Comparison of ENCODE assay signal across 24 cellular contexts in genomic region chr14:71606064-71606463, GRCh38.
DNase-seq lines count a peak whose midpoint lies in the region; ATAC-seq, FAIRE-seq and TF ChIP-seq lines count a peak whose summit lies in the region.
"Had no signal": no experiment of that assay in that cellular context is flagged by ENCODE, and none has a peak within 500 bp of the region (broad histone marks: within the 10 kb centered on the region; RNA-seq: fewer than 3 reads in every experiment).

No MANE protein-coding gene starts in this region.

- peaks cover 2 to 20% (median 4%) of the 10 kb centered on the region in 7 donors for H3K9me3 Mint-ChIP-seq in CD4-positive, CD25-positive, alpha-beta regulatory T cell
- peaks cover 5% of the 10 kb centered on the region for H3K9me3 Mint-ChIP-seq in activated naive CD8-positive, alpha-beta T cell (ENCODE audit: low read depth)
- H3K9me3 Mint-ChIP-seq: GM23338 had no signal

- H2AFZ ChIP-seq in neuronal stem cell (ENCODE audit: low read length), result no peak overlapping the region
- H2AFZ ChIP-seq: GM23338 had no signal

- peak overlapping the region; percentile 25 for H3K14ac ChIP-seq in neuronal stem cell (ENCODE audit: low read length)

- peaks cover 10% of the 10 kb centered on the region for H3K79me1 ChIP-seq in neuronal stem cell (ENCODE audit: low read depth, low read length)

- H3K4ac ChIP-seq in neuronal stem cell (ENCODE audit: low read length), result peak overlapping the region; percentile 23

- peaks cover 24 to 34% (median 30%) of the 10 kb centered on the region in 4 donors for H3K4me1 Mint-ChIP-seq in CD4-positive, CD25-positive, alpha-beta regulatory T cell
- H3K4me1 Mint-ChIP-seq in activated naive CD8-positive, alpha-beta T cell (ENCODE audit: low read depth), result peaks cover 39% of the 10 kb centered on the region
- H3K4me1 Mint-ChIP-seq: CD14-positive monocyte, nephron progenitor cell had no signal

- H3K27me3 ChIP-seq in CD4-positive, CD25-positive, alpha-beta regulatory T cell (ENCODE audit: control insufficient read depth, insufficient read depth, low read length), result no peaks in the 10 kb centered on the region
- H3K27me3 ChIP-seq in neuronal stem cell (ENCODE audit: control insufficient read depth in 3 of 3, insufficient read depth in 3 of 3, low read depth in 1 of 3, low read length in 3 of 3) (no peaks in the 10 kb centered on the region), body of pancreas (no peaks in the 10 kb centered on the region)
- H3K27me3 ChIP-seq: ovary, tibial artery had no signal

- H3K4me2 ChIP-seq in neuronal stem cell (ENCODE audit: insufficient read depth, low read length, poor library complexity, severe bottlenecking), result no peak overlapping the region
- H3K4me2 ChIP-seq: GM23338 had no signal

- H4K8ac ChIP-seq in neuronal stem cell (ENCODE audit: low read depth, low read length), result peak overlapping the region; percentile 48

- no peak overlapping the region for H3K4me3 ChIP-seq in CD4-positive, CD25-positive, alpha-beta regulatory T cell (ENCODE audit: low read depth, low read length)
- H3K4me3 ChIP-seq in neuronal stem cell (ENCODE audit: low read length in 2 of 2) (no peak overlapping the region), body of pancreas (no peak overlapping the region)
- H3K4me3 ChIP-seq: GM23338, ovary, skin epidermis, tibial artery had no signal

- H3K36me3 Mint-ChIP-seq in CD4-positive, CD25-positive, alpha-beta regulatory T cell, result peaks cover 16% of the 10 kb centered on the region
- H3K36me3 Mint-ChIP-seq in activated naive CD8-positive, alpha-beta T cell, result peaks cover 15% of the 10 kb centered on the region

- DNase-seq in CD4-positive, CD25-positive, alpha-beta regulatory T cell, result peak in 2 of 3 donors; percentile 4 to 45
- DNase-seq in HTR-8/SVneo (ENCODE audit: insufficient read length, low spot score) (no peak), neuronal stem cell (ENCODE audit: low spot score) (no peak), body of pancreas (no peak)
- DNase-seq in stimulated activated CD4-positive, alpha-beta T cell treated with anti-CD3 and anti-CD28 coated beads, Interleukin-4, amount 100 ng/mL, for 4 hours, result no peak
- DNase-seq: activated naive CD4-positive, alpha-beta T cell; activated T-cell treated with anti-CD3 and anti-CD28 coated beads, Interleukin-2, amount 50 U/mL, for 24 hours; anterior cingulate cortex; mammary epithelial cell; NCI-H1092; NCI-H187; NCI-H446 treated with DMSO at 0.1 percent for 48 hours; NCI-H774; nephron progenitor cell; ovary; tibial artery had no signal

- no peak for TF ChIP-seq CTCF in body of pancreas (IDR thresholded peaks at IDR 0.05)

- FAIRE-seq in HTR-8/SVneo (lab: Jason Lieb, UNC), result peak; percentile 81
- FAIRE-seq: colon, D721Med had no signal

- no peak overlapping the region for H2BK5ac ChIP-seq in neuronal stem cell (ENCODE audit: low read length)

- H3K36me3 ChIP-seq in CD4-positive, CD25-positive, alpha-beta regulatory T cell (ENCODE audit: control insufficient read depth, insufficient read depth, low read length), result no peaks in the 10 kb centered on the region
- peaks cover 0 to 2% of the 10 kb centered on the region in 2 donors for H3K36me3 ChIP-seq in neuronal stem cell (replicated peaks in 1 of 2; ENCODE audit: control insufficient read depth in 2 of 2, insufficient read depth in 2 of 2, low read length in 2 of 2)
- H3K36me3 ChIP-seq in body of pancreas (replicated peaks in 1 of 2; ENCODE audit: insufficient read depth in 1 of 2, low read depth in 2 of 2), result no peaks in the 10 kb centered on the region
- H3K36me3 ChIP-seq: ovary, tibial artery had no signal

- no peak overlapping the region for H3K27ac ChIP-seq in CD4-positive, CD25-positive, alpha-beta regulatory T cell (ENCODE audit: insufficient read depth, low read length, poor library complexity, severe bottlenecking)
- no peak overlapping the region for H3K27ac ChIP-seq in neuronal stem cell (replicated peaks; ENCODE audit: low read length)
- no peak overlapping the region for H3K27ac ChIP-seq in body of pancreas
- H3K27ac ChIP-seq: epithelial cell of prostate, ovary, skin epidermis, tibial artery had no signal

- H3K9ac ChIP-seq in neuronal stem cell (ENCODE audit: low read depth, low read length, poor library complexity), result peak overlapping the region; percentile 64

- peak overlapping the region in 1 of 3 donors; percentile 27 for H3K27ac Mint-ChIP-seq in CD4-positive, CD25-positive, alpha-beta regulatory T cell
- H3K27ac Mint-ChIP-seq in activated naive CD8-positive, alpha-beta T cell, result peak overlapping the region; percentile 41
- H3K27ac Mint-ChIP-seq: GM23338, nephron progenitor cell had no signal

- no peaks in the 10 kb centered on the region for H3K27me3 Mint-ChIP-seq in CD4-positive, CD25-positive, alpha-beta regulatory T cell
- no peaks in the 10 kb centered on the region for H3K27me3 Mint-ChIP-seq in activated naive CD8-positive, alpha-beta T cell
- H3K27me3 Mint-ChIP-seq: activated T-cell treated with anti-CD3 and anti-CD28 coated beads, Interleukin-2, amount 50 U/mL, for 24 hours had no signal

- peak overlapping the region; percentile 38 for H3K18ac ChIP-seq in neuronal stem cell (ENCODE audit: low read length)

- H3K4me1 ChIP-seq in CD4-positive, CD25-positive, alpha-beta regulatory T cell (ENCODE audit: control insufficient read depth, insufficient read depth, low read length, poor library complexity, severe bottlenecking), result no peaks in the 10 kb centered on the region
- H3K4me1 ChIP-seq in neuronal stem cell (ENCODE audit: control insufficient read depth in 2 of 2, insufficient read depth in 1 of 2, low read depth in 1 of 2, low read length in 2 of 2), result peaks cover 0 to 5% of the 10 kb centered on the region in 2 donors
- no peaks in the 10 kb centered on the region for H3K4me1 ChIP-seq in body of pancreas

- H2BK12ac ChIP-seq in neuronal stem cell (ENCODE audit: low read length), result peak overlapping the region; percentile 41

- H2BK120ac ChIP-seq in neuronal stem cell (ENCODE audit: low read depth, low read length), result no peak overlapping the region

- H4K91ac ChIP-seq in neuronal stem cell (ENCODE audit: low read depth, low read length, poor library complexity), result no peak overlapping the region

- TF ChIP-seq POLR2A in body of pancreas (IDR thresholded peaks at IDR 0.05), result no peak

- H3K4me3 Mint-ChIP-seq in CD4-positive, CD25-positive, alpha-beta regulatory T cell, result peak overlapping the region in 1 of 4 donors; percentile 34
- H3K4me3 Mint-ChIP-seq in activated naive CD8-positive, alpha-beta T cell, result no peak overlapping the region
- H3K4me3 Mint-ChIP-seq: activated T-cell treated with anti-CD3 and anti-CD28 coated beads, Interleukin-2, amount 50 U/mL, for 24 hours; CD14-positive monocyte; GM23338; nephron progenitor cell had no signal

- no peak overlapping the region for H2AK5ac ChIP-seq in neuronal stem cell (ENCODE audit: low read depth, low read length)

- WGBS in neuronal stem cell (ENCODE audit: extremely low coverage in 2 of 2, insufficient read length in 2 of 2, insufficient replicate concordance in 1 of 2), 2 donors, result no CpG with 5 or more reads among the region's 5 CpGs
- WGBS in body of pancreas, 2 donors, result 100% methylated on average over 2 to 5 of the region's 5 CpGs

- ATAC-seq in CD4-positive, CD25-positive, alpha-beta regulatory T cell (ENCODE audit: low read depth in 2 of 2), result peak in 1 of 2 donors; percentile 44
- ATAC-seq in body of pancreas, result no peak
- no peak for ATAC-seq in GM21717 (IDR thresholded peaks at IDR 0.05; ENCODE audit: unreplicated experiment)
- ATAC-seq: GM23338 had no signal

- H3K9me3 ChIP-seq in CD4-positive, CD25-positive, alpha-beta regulatory T cell (ENCODE audit: control insufficient read depth in 2 of 2, low read length in 2 of 2), result peaks cover 0 to 1% of the 10 kb centered on the region in 2 experiments
- H3K9me3 ChIP-seq in neuronal stem cell (replicated peaks in 1 of 2; ENCODE audit: control insufficient read depth in 2 of 2, insufficient read depth in 1 of 2, low read depth in 1 of 2, low read length in 2 of 2) (peaks cover 3 to 12% of the 10 kb centered on the region in 2 donors), body of pancreas (no peaks in the 10 kb centered on the region)
- H3K9me3 ChIP-seq: ovary had no signal

- H3K23ac ChIP-seq in neuronal stem cell (ENCODE audit: low read depth, low read length, poor library complexity), result peak overlapping the region; percentile 91

- intact Hi-C loops in body of pancreas (cut with DNase I), result no loop called here

- H2BK15ac ChIP-seq in neuronal stem cell (ENCODE audit: low read length), result no peak overlapping the region

Comparison
In these comparisons a context has a peak if more than half of its experiments do, and no peak if none do; other contexts are left out.
1. DNase-seq: peak in CD4-positive, CD25-positive, alpha-beta regulatory T cell (2 of 3); none in HTR-8/SVneo (single experiment), neuronal stem cell (single experiment), body of pancreas (0 of 4) and stimulated activated CD4-positive, alpha-beta T cell treated with anti-CD3 and anti-CD28 coated beads, Interleukin-4, amount 100 ng/mL, for 4 hours (0 of 2).